In genomic region chr17:9696279-9697044, GRCh38 we compare ENCODE assay signal across 1 cellular context.
TF ChIP-seq lines count a peak whose summit lies in the region.

No MANE protein-coding gene starts in this region.

TF ChIP-seq in HCT116, 20 proteins besides CTCF, POLR2A, EP300 and RAD21 (continued from another document):
- TF ChIP-seq REST (IDR thresholded peaks at IDR 0.05; ENCODE audit: low read depth), result no peak
- no peak for TF ChIP-seq CEBPB (IDR thresholded peaks at IDR 0.05; ENCODE audit: low read depth)
